Comparison of ENCODE assay signal across 2 cellular contexts in the genomic region with DNA sequence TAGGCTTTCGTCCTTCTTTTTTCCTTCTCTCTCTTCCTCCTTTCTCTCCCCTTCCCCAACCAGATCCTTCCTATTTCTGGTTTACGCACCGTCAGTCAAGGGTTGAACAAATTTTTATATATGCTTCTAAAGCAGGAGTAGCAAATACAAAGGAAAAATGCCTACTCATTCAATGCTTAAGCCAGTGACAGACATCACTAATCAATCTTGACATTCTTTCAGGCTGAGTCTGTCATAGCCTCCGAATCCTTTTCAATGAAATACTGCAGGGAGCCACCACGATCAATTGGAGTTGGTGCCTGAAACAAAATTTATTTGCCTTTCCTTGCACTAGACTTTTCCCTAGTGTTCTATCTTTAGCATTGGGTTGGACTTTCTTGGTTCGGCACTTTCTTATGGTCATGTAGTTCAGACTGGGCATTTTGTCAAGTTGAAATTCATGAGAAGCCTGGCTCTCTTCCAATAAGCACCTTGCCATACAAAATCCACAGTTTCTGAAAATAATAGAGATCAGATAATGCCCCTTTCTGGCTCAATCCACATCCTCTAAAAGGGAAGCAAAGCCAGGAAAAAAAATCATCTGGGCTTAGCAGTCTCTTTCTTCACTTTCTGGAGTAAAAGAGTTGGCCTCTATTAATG.
A peak's percentile ranks its signal among the peaks of the same experiment; 100 is the strongest.
TF ChIP-seq lines count a peak whose summit lies in the region.

No MANE protein-coding gene starts in this region.

TF ChIP-seq in GM23338, 12 proteins besides CTCF, POLR2A, EP300 and RAD21:
- TF ChIP-seq POLR2AphosphoS5 (IDR thresholded peaks at IDR 0.05; ENCODE audit: low read depth), result no peak
- TF ChIP-seq EZH2 (IDR thresholded peaks at IDR 0.05; ENCODE audit: low read depth, unreplicated experiment), result no peak
- no peak for TF ChIP-seq JUNB (IDR thresholded peaks at IDR 0.05; ENCODE audit: unreplicated experiment)
TF ChIP-seq in GM23338: peak in this region for 0.

TF ChIP-seq in H1, 55 proteins besides CTCF, POLR2A, EP300 and RAD21:
- TF ChIP-seq, protein P1, sequence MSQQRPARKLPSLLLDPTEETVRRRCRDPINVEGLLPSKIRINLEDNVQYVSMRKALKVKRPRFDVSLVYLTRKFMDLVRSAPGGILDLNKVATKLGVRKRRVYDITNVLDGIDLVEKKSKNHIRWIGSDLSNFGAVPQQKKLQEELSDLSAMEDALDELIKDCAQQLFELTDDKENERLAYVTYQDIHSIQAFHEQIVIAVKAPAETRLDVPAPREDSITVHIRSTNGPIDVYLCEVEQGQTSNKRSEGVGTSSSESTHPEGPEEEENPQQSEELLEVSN (IDR thresholded peaks at IDR 0.05), result no peak
- TF ChIP-seq MAFK (IDR thresholded peaks at IDR 0.05; ENCODE audit: low read depth, low read length), result peak; percentile 26; the same call in 1 of the 2 replicates
